23 cellular contexts compared by ENCODE assay signal in the genomic region with DNA sequence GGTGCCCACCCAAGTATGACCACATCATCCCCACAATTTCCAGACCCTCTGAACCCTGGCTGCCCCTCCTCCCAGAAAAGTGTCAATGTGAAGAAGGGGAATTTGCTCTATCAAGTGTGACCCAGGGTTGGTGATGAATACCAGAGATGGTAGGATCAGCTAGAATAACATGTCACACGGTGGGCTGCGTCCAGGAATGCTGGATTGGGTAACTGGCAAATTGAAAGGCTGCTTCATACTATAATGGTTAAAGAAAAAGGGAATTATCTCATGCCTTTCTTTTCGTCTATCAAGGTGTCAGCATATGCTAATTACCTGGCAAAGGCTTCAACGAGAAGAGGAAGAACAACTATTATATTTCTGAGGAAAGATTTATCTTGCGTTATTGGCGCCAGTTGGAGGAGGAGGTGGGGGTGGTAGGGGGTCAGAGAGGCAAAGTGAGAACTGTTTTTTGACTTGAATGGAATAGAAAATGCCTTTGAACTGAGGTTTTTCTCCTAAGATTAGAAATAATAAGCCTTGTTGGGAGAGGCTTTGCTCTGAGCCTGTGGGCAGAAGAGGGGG. TPM values are rescaled to one million over a fixed set of nuclear protein-coding genes. Genes with fewer than 3 reads are reported as not detected.
DNase-seq lines count a peak whose midpoint lies in the region; ATAC-seq and TF ChIP-seq lines count a peak whose summit lies in the region.
"Had no signal": no experiment of that assay in that cellular context is flagged by ENCODE, and none has a peak within 500 bp of the region (broad histone marks: within the 10 kb centered on the region; RNA-seq: fewer than 3 reads in every experiment).

No MANE protein-coding gene starts in this region.

- no peaks in the 10 kb centered on the region for H3K36me3 Mint-ChIP-seq in brain
- H3K36me3 Mint-ChIP-seq: CD14-positive monocyte; CD8-positive, alpha-beta memory T cell had no signal

- no peak overlapping the region for H3K4me3 Mint-ChIP-seq in brain
- H3K4me3 Mint-ChIP-seq: CD4-positive, alpha-beta T cell; GM23338 had no signal

- DNase-seq in Caki2 (ENCODE audit: low read depth) (peak; percentile 71), left kidney (ENCODE audit: low read depth, low spot score) (peak; percentile 83), putamen (ENCODE audit: low spot score) (peak; percentile 51), mesenteric fat pad (ENCODE audit: low spot score) (no peak), H4 (ENCODE audit: low spot score) (no peak)
- DNase-seq: 8988T; ACHN; AML-193; BE2C; Calu3; CD4-positive, alpha-beta T cell; CD8-positive, alpha-beta memory T cell; DMS53; DMS79 treated with DMSO at 0.1 percent for 48 hours; GF-D8; H7; HCEC 1CT had no signal

- H3K27ac Mint-ChIP-seq in brain, result peak overlapping the region; percentile 8 to 94 (median 40)
- H3K27ac Mint-ChIP-seq: CD14-positive monocyte; CD4-positive, alpha-beta T cell; CD8-positive, alpha-beta memory T cell; GM23338 had no signal

- H3K4me1 Mint-ChIP-seq in brain, result peaks cover 16% of the 10 kb centered on the region
- H3K4me1 Mint-ChIP-seq: CD14-positive monocyte; CD8-positive, alpha-beta memory T cell had no signal

- no peaks in the 10 kb centered on the region for H3K9me3 Mint-ChIP-seq in brain
- H3K9me3 Mint-ChIP-seq: CD14-positive monocyte; CD4-positive, alpha-beta T cell; CD8-positive, alpha-beta memory T cell; GM23338 had no signal

- in situ Hi-C loops in Caki2 (cut with HindIII; ENCODE audit: low pct_unique_long_range_greater_than_20kb, low sequenced_read_pairs), result no loop called here

- no peak for TF ChIP-seq CTCF in brain (conservative IDR thresholded peaks at IDR 0.05)

- no peak for ATAC-seq in HG03045 (IDR thresholded peaks at IDR 0.05; ENCODE audit: unreplicated experiment)
- ATAC-seq: A549, GM23338 had no signal

- peaks cover 4% of the 10 kb centered on the region for H3K27me3 Mint-ChIP-seq in brain
- H3K27me3 Mint-ChIP-seq: CD4-positive, alpha-beta T cell had no signal

RNA-seq across cellular contexts. Expression of gene ARAP3, which starts 27.8 kb away (rescaled TPM):
- total RNA-seq in Caki2 (2014; rRNA removed; shearing (Covaris generic); ENCODE audit: low replicate concordance), result 10.6 and 11.8 TPM in 2 replicates
- polyA plus RNA-seq in brain (ENCODE audit: insufficient read depth, low read depth, low replicate concordance), result 3.5 TPM
- total RNA-seq in mesenteric fat pad, result 24.2 TPM
- total RNA-seq in H4 (2014; rRNA removed; shearing (Covaris generic)), result 4.4 and 4.8 TPM in 2 replicates
- total RNA-seq: G401 had no signal

RNA-seq across cellular contexts. Expression of gene FCHSD1, which starts 58.6 kb away (rescaled TPM):
- total RNA-seq in Caki2 (2014; rRNA removed; shearing (Covaris generic); ENCODE audit: low replicate concordance), result 19.7 and 23.2 TPM in 2 replicates
- polyA plus RNA-seq in brain (ENCODE audit: insufficient read depth, low read depth, low replicate concordance), result 4.0 TPM
- 11.5 TPM for total RNA-seq in mesenteric fat pad
- 5.9 and 11.0 TPM in 2 replicates for total RNA-seq in H4 (2014; rRNA removed; shearing (Covaris generic))

Comparison
In these comparisons a context has a peak if more than half of its experiments do, and no peak if none do; other contexts are left out.
1. DNase-seq: peak in Caki2 (single experiment), left kidney (single experiment) and putamen (single experiment); none in mesenteric fat pad (single experiment) and H4 (single experiment).